9 cellular contexts compared by ENCODE assay signal in the genomic region with DNA sequence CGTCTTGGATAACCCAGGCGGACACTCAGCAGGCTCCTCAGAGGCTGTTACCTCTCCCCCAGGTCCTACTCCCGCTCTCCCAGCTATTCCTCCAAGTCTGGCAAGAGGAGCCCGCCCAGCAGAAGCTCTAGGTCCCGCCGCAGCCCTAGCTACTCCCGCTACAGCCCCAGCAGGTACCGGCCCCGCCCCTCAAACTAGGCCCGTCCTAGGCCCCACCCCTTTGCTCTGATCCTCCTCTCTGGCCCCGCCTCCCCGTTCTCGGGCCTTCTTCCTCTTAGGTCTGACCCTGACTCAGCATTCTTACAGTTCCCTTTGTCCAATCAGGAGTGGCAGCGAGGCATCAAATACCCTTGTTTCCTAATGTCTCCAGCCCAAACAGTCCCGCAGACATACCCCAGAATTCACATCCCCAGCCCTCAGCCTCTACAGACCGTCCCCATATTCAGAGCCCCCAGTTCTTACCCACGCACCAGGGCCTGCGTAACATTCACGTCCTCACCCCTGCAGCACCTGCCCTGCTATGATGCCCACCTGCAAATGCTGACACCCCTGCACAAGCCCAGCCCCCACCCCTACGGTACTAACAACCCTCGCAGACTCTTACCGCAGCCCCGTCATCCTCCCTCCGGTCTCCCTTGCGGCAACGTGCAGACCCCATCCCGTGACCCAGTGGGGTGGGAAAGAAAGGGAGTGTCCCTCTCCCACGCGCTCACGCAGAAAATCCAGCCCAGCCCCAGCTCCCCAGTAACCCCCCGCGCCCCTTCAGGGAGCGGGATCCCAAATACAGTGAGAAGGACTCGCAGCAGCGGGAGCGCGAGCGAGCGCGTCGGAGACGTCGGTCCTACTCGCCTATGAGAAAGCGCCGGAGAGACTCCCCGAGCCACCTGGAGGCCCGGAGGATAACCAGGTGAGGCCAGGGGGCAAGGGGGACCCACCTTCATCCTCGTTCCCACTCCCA. TPM values are rescaled to one million over a fixed set of nuclear protein-coding genes. Genes with fewer than 3 reads are reported as not detected.
DNase-seq lines count a peak whose midpoint lies in the region; ATAC-seq and TF ChIP-seq lines count a peak whose summit lies in the region.
"Had no signal": no experiment of that assay in that cellular context is flagged by ENCODE, and none has a peak within 500 bp of the region (broad histone marks: within the 10 kb centered on the region; RNA-seq: fewer than 3 reads in every experiment).

No MANE protein-coding gene starts in this region.

- POLR2A ChIA-PET in A673 (lab: Charles Lee; ENCODE audit: low non-redundant PET), result no interaction called here

- H3K36me3 Mint-ChIP-seq in nephron (ENCODE audit: low read depth), result no peaks in the 10 kb centered on the region

- intact Hi-C loops in A673 (cut with micrococcal nuclease; ENCODE audit: unreplicated experiment), result no loop called here

- no peaks in the 10 kb centered on the region for H3K36me3 ChIP-seq in A673 (ENCODE audit: insufficient read depth, low read length, poor library complexity, severe bottlenecking)

- DNase-seq in A673 (ENCODE audit: low spot score) (peak; percentile 25), M059J (ENCODE audit: low read depth) (peak; percentile 33), foreskin keratinocyte (no peak), HT-29 (ENCODE audit: low spot score) (no peak), NCI-H1417 treated with DMSO at 0.1 percent for 48 hours (lab: John Stamatoyannopoulos, UW) (no peak)

- no TSS peak for BruUV-seq in A673 (replicated peaks; lab: Mats Ljungman, UMichigan)

- H3K4me1 Mint-ChIP-seq in nephron, result peaks cover 22% of the 10 kb centered on the region

- H3K4me3 Mint-ChIP-seq in nephron, result peak overlapping the region; percentile 68 to 80 (median 71)
- H3K4me3 Mint-ChIP-seq: T-helper 1 cell treated with Interleukin-12 subunit alpha and Interleukin-12 subunit beta and Interleukin-4 antibody, amounts not matched to agents 30 μg/mL and 1 μg/mL, for 36 hours had no signal

- peak; percentile 36 for ATAC-seq in foreskin keratinocyte
- no peak for ATAC-seq in GM19463 (IDR thresholded peaks at IDR 0.05; ENCODE audit: unreplicated experiment)
- ATAC-seq in GM18870 (IDR thresholded peaks at IDR 0.05; ENCODE audit: unreplicated experiment), result no peak

- peaks cover 2% of the 10 kb centered on the region for H3K9me3 Mint-ChIP-seq in nephron

- no peak overlapping the region for H3K27ac Mint-ChIP-seq in nephron
- H3K27ac Mint-ChIP-seq: T-helper 1 cell treated with Interleukin-12 subunit alpha and Interleukin-12 subunit beta and Interleukin-4 antibody, amounts not matched to agents 30 μg/mL and 1 μg/mL, for 36 hours had no signal

- H3K9me3 ChIP-seq in A673 (ENCODE audit: low read depth, low read length, poor library complexity, severe bottlenecking), result no peaks in the 10 kb centered on the region

- TF ChIP-seq CTCF in A673 (conservative IDR thresholded peaks at IDR 0.05; ENCODE audit: low read depth, low read length) (no peak), foreskin keratinocyte (conservative IDR thresholded peaks at IDR 0.05) (no peak), nephron (IDR thresholded peaks at IDR 0.05; ENCODE audit: unreplicated experiment in 3 of 3) (no peak)

- no peak overlapping the region for H3K4me3 ChIP-seq in A673 (ENCODE audit: low read depth, low read length, poor library complexity, severe bottlenecking)

- H3K27me3 Mint-ChIP-seq in nephron (ENCODE audit: low read depth), result peaks cover 47% of the 10 kb centered on the region

- CTCF ChIA-PET in A673 (lab: Charles Lee), result no interaction called here

- H3K27me3 ChIP-seq in A673 (replicated peaks; ENCODE audit: insufficient read depth, low read depth, low read length, poor library complexity) (peaks cover 10% of the 10 kb centered on the region), foreskin keratinocyte (no peaks in the 10 kb centered on the region)

- H3K27ac ChIP-seq in A673 (ENCODE audit: low read depth, low read length, poor library complexity, severe bottlenecking), result no peak overlapping the region
- no peak overlapping the region for H3K27ac ChIP-seq in foreskin keratinocyte

- H3K4me1 ChIP-seq in A673 (ENCODE audit: insufficient read depth, low read length, poor library complexity, severe bottlenecking) (no peaks in the 10 kb centered on the region), foreskin keratinocyte (no peaks in the 10 kb centered on the region)

RNA-seq across cellular contexts. Expression of a gene that starts 25.0 kb away (rescaled TPM):
- 0.13 and 0.42 TPM in 2 replicates for total RNA-seq in A673 (2021)
- total RNA-seq in M059J (2014; rRNA removed; shearing (Covaris generic)), result 16.3 and 18.4 TPM in 2 replicates
- total RNA-seq in foreskin keratinocyte, result 0.46 and 0.65 TPM in 2 replicates
- 0.27 and 0.40 TPM in 2 replicates for polyA plus RNA-seq in foreskin keratinocyte
- total RNA-seq in HT-29 (2014; rRNA removed; shearing (Covaris generic)), result 0.05 and 0.13 TPM in 2 replicates

Comparison
In these comparisons a context has a peak if more than half of its experiments do, and no peak if none do; other contexts are left out.
1. DNase-seq: peak in A673 (single experiment) and M059J (single experiment); none in foreskin keratinocyte (0 of 2), HT-29 (single experiment) and NCI-H1417 treated with DMSO at 0.1 percent for 48 hours (single experiment).
2. RNA of a gene that starts 25.0 kb away (total RNA-seq): 16.3 to 18.4 TPM in M059J; 0.46 to 0.65 TPM in foreskin keratinocyte, 0.13 to 0.42 TPM in A673 and 0.05 to 0.13 TPM in HT-29; every median in the first group is over 10 times any median in the second.